Comparison of ENCODE assay signal across 3 cellular contexts in genomic region chr18:61194726-61195125, GRCh38.
"Had no signal": no experiment of that assay in that cellular context is flagged by ENCODE, and none has a peak within 500 bp of the region (broad histone marks: within the 10 kb centered on the region; RNA-seq: fewer than 3 reads in every experiment).

No MANE protein-coding gene starts in this region.

- ATAC-seq: GM12878 had no signal

- DNase-seq: GDM1, GF-D8 had no signal

- H3K4me3 ChIP-seq: GM12878 had no signal
